Comparison of ENCODE assay signal across 35 cellular contexts in genomic region chr17:78240012-78240655, GRCh38. TPM values are rescaled to one million over a fixed set of nuclear protein-coding genes. Genes with fewer than 3 reads are reported as not detected.
A peak's percentile ranks its signal among the peaks of the same experiment; 100 is the strongest.
DNase-seq lines count a peak whose midpoint lies in the region; ATAC-seq and TF ChIP-seq lines count a peak whose summit lies in the region.
"Had no signal": no experiment of that assay in that cellular context is flagged by ENCODE, and none has a peak within 500 bp of the region (broad histone marks: within the 10 kb centered on the region; RNA-seq: fewer than 3 reads in every experiment).

No MANE protein-coding gene starts in this region.

- no peaks in the 10 kb centered on the region for H3K27me3 ChIP-seq in BLaER1 treated with 17β-estradiol and CSF1 and Interleukin-3, amounts not matched to agents 10 nM and 100 nM
- H3K27me3 ChIP-seq in suprapubic skin: no peaks in the 10 kb centered on the region
- H3K27me3 ChIP-seq: ascending aorta, left lung, right atrium auricular region, stomach, tibial nerve had no signal

- ATAC-seq in HG03095 (IDR thresholded peaks at IDR 0.05; ENCODE audit: unreplicated experiment) (no peak), GM18868 (IDR thresholded peaks at IDR 0.05; ENCODE audit: unreplicated experiment) (no peak)
- ATAC-seq: activated CD4-positive, CD25-positive, alpha-beta regulatory T cell treated with anti-CD3 and anti-CD28 coated beads, Interleukin-2, amount 50 U/mL, for 24 hours; SK-N-SH treated with all-trans-retinoic acid at 6 μM for 48 hours had no signal

- no peaks in the 10 kb centered on the region for H3K36me3 ChIP-seq in BLaER1 treated with 17β-estradiol and CSF1 and Interleukin-3, amounts not matched to agents 10 nM and 100 nM
- no peaks in the 10 kb centered on the region for H3K36me3 ChIP-seq in suprapubic skin
- H3K36me3 ChIP-seq: ascending aorta, left lung, right atrium auricular region, stomach, tibial nerve had no signal

- 50% methylated on average over 4 of the region's 12 CpGs for WGBS in suprapubic skin

- peak overlapping the region in 8 of 11 experiments; percentile 43 to 88 (median 79); a peak in 14 of 22 replicates for H3K4me2 ChIP-seq in BLaER1 treated with 17β-estradiol and CSF1 and Interleukin-3, amounts not matched to agents 10 nM and 100 nM

- no peaks in the 10 kb centered on the region for H3K9me3 Mint-ChIP-seq in mesothelial cell of epicardium
- H3K9me3 Mint-ChIP-seq: activated naive CD8-positive, alpha-beta T cell treated with anti-CD3 and anti-CD28 coated beads, Interleukin-2, amount 10 ng/mL, durations not matched to agents 7 days and 5 days; neural crest cell had no signal

- H3K4me1 ChIP-seq in BLaER1 treated with 17β-estradiol and CSF1 and Interleukin-3, amounts not matched to agents 10 nM and 100 nM: peaks cover 19 to 93% (median 81%) of the 10 kb centered on the region in 10 experiments
- no peaks in the 10 kb centered on the region for H3K4me1 ChIP-seq in suprapubic skin
- H3K4me1 ChIP-seq: ascending aorta, left lung, parathyroid adenoma, right atrium auricular region, tibial nerve had no signal

- TF ChIP-seq POLR2A in suprapubic skin (IDR thresholded peaks at IDR 0.05): no peak

- TF ChIP-seq EP300 in suprapubic skin (IDR thresholded peaks at IDR 0.05): no peak

- 0 out of 22 replicates have a peak overlapping the region, but pooled peaks of 1 of the 11 experiments have one; percentile 73 for H3K9ac ChIP-seq in BLaER1 treated with 17β-estradiol and CSF1 and Interleukin-3, amounts not matched to agents 10 nM and 100 nM
- H3K9ac ChIP-seq: parathyroid adenoma had no signal

- no peak overlapping the region for H3K4me3 ChIP-seq in BLaER1 treated with 17β-estradiol and CSF1 and Interleukin-3, amounts not matched to agents 10 nM and 100 nM
- no peak overlapping the region for H3K4me3 ChIP-seq in suprapubic skin
- H3K4me3 ChIP-seq: ascending aorta, coronary artery, left lung, right atrium auricular region, stomach, tibial nerve had no signal

- H3K4me3 Mint-ChIP-seq in mesothelial cell of epicardium: no peak overlapping the region
- H3K4me3 Mint-ChIP-seq: activated naive CD8-positive, alpha-beta T cell treated with anti-CD3 and anti-CD28 coated beads, Interleukin-2, amount 10 ng/mL, durations not matched to agents 7 days and 5 days; neural crest cell had no signal

- H3K27ac ChIP-seq in BLaER1 treated with 17β-estradiol and CSF1 and Interleukin-3, amounts not matched to agents 10 nM and 100 nM: peak overlapping the region in 4 of 11 experiments; percentile 5 to 90 (median 52); a peak in 5 of 22 replicates
- H3K27ac ChIP-seq in angular gyrus (ENCODE audit: low read depth, low read length) (peak overlapping the region; percentile 100), suprapubic skin (no peak overlapping the region)
- H3K27ac ChIP-seq: ascending aorta, coronary artery, left lung, parathyroid adenoma, right atrium auricular region, stomach, tibial nerve had no signal

- no peak for TF ChIP-seq CTCF in mesothelial cell of epicardium (IDR thresholded peaks at IDR 0.05; ENCODE audit: unreplicated experiment)
- no peak for TF ChIP-seq CTCF in suprapubic skin (IDR thresholded peaks at IDR 0.05)

- H3K36me3 Mint-ChIP-seq in mesothelial cell of epicardium: no peaks in the 10 kb centered on the region
- H3K36me3 Mint-ChIP-seq: activated naive CD8-positive, alpha-beta T cell treated with anti-CD3 and anti-CD28 coated beads, Interleukin-2, amount 10 ng/mL, durations not matched to agents 7 days and 5 days had no signal

- peak overlapping the region; percentile 34 for H3K27ac Mint-ChIP-seq in mesothelial cell of epicardium
- H3K27ac Mint-ChIP-seq: activated naive CD8-positive, alpha-beta T cell treated with anti-CD3 and anti-CD28 coated beads, Interleukin-2, amount 10 ng/mL, durations not matched to agents 7 days and 5 days had no signal

- H4K20me1 ChIP-seq in BLaER1 treated with 17β-estradiol and CSF1 and Interleukin-3, amounts not matched to agents 10 nM and 100 nM: no peaks in the 10 kb centered on the region; a peak in 1 of 22 replicates

- DNase-seq in mesothelial cell of epicardium (ENCODE audit: low spot score in 2 of 2, unreplicated experiment in 2 of 2): no peak
- no peak for DNase-seq in suprapubic skin (ENCODE audit: low spot score in 2 of 2)
- DNase-seq: activated CD4-positive, alpha-beta T cell treated with anti-CD3 and anti-CD28 coated beads, Interleukin-2, amount 50 U/mL, for 48 hours; activated gamma-delta T cell treated with Interleukin-2 at 50 U/mL for 16 hours; activated naive CD8-positive, alpha-beta T cell treated with anti-CD3 and anti-CD28 coated beads, Interleukin-2, amount 10 ng/mL, durations not matched to agents 7 days and 5 days; activated T-cell treated with anti-CD3 and anti-CD28 coated beads, Interleukin-2, amount 50 U/mL, for 48 hours; AML-193; COR-L47; effector memory CD4-positive, alpha-beta T cell; HCEC 1CT; hippocampal formation; mesendoderm; NCI-H146; NCI-H226; NCI-H526 treated with DMSO at 0.1 percent for 48 hours; NK-92 treated with Interleukin-12 subunit alpha and Interleukin-12 subunit beta, amount 100 ng/mL, for 24 hours; Right ventricle myocardium superior; stimulated activated CD4-positive, alpha-beta T cell treated with anti-CD3 and anti-CD28 coated beads, Interleukin-1b, Interleukin-23, amount 100 ng/mL, for 48 hours; stomach; T-helper 2 cell had no signal

- H3K9me3 ChIP-seq in BLaER1 treated with 17β-estradiol and CSF1 and Interleukin-3, amounts not matched to agents 10 nM and 100 nM (replicated peaks in 1 of 11): peaks cover 0 to under 1% (median 0%) of the 10 kb centered on the region in 11 experiments; a peak in 2 of 22 replicates
- no peaks in the 10 kb centered on the region for H3K9me3 ChIP-seq in suprapubic skin
- H3K9me3 ChIP-seq: ascending aorta, left lung, right atrium auricular region, stomach, tibial nerve had no signal

- no peaks in the 10 kb centered on the region for H3K27me3 Mint-ChIP-seq in mesothelial cell of epicardium (ENCODE audit: low read depth)

- peaks cover 13% of the 10 kb centered on the region for H3K4me1 Mint-ChIP-seq in mesothelial cell of epicardium

RNA-seq across cellular contexts. Expression of gene TMEM235, which starts 8.7 kb away (rescaled TPM):
- 1.5 to 1.8 TPM (median 1.5 TPM) in 3 replicates for total RNA-seq in mesothelial cell of epicardium
- not detected for total RNA-seq in suprapubic skin
- total RNA-seq: A673; activated naive CD8-positive, alpha-beta T cell treated with anti-CD3 and anti-CD28 coated beads, Interleukin-2, amount 10 ng/mL, durations not matched to agents 7 days and 5 days; ascending aorta; epithelial cell of proximal tubule; left lung; neural crest cell; right atrium auricular region; Right ventricle myocardium superior; stomach; tibial nerve had no signal

RNA-seq across cellular contexts. Expression of gene BIRC5, which starts 26.1 kb away (rescaled TPM):
- total RNA-seq in mesothelial cell of epicardium (22.8 to 23.8 TPM (median 22.9 TPM) in 3 replicates), suprapubic skin (1 to 10 TPM; 3.7 to 9.6 (median 5.5) TPM)

RNA-seq across cellular contexts. Expression of gene AFMID, which starts 53.0 kb away (rescaled TPM):
- total RNA-seq in mesothelial cell of epicardium (24.1 to 32.3 TPM (median 27.6 TPM) in 3 replicates), suprapubic skin (10 to 100 TPM; 43.9 to 78.3 (median 66.1) TPM)

RNA-seq across cellular contexts. Expression of gene TK1, which starts 53.3 kb away (rescaled TPM):
- 23.3 to 25.7 TPM (median 23.3 TPM) in 3 replicates for total RNA-seq in mesothelial cell of epicardium
- 1 to 10 TPM; 1.0 to 9.1 (median 7.0) TPM for total RNA-seq in suprapubic skin
- total RNA-seq: ascending aorta had no signal
